ENCODE assay signal across 8 cellular contexts in the genomic region with DNA sequence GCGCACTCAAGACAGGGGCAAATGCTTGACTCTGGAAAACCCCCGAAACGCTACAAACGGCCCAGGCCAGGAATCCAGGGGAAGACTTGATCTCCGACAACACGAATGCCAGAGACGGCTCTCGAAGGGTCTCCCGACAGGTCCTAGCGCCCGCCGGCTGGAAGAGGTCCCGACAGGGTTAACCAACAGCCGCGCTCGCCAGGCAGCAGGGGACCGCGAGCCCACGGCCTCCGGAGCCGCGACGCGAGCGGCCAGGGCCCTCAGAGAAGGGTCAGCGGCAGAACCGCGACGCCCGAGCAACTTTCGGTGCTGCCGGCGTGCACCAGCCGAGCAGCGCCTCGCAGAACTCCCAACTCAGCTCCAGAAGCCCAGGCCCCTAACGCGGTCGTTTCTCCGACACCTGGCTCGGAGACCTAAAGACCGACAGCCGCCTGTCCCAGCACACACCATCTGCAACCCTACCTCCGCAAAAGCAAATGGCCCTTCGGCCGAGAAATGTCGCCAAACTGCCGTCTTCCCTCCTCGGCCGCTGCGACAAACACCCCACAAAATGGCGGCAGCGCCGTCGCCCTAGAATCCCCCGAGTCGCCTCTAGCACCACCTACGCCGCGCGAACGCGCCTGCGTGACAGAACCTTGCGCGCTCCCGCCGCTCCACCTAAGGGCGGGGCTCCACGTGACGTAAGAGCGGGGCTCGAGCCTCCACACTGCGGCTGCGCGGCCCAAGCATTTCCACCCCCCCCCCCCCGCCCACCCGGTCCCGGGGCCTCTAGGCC. TPM values are rescaled to one million over a fixed set of nuclear protein-coding genes. Genes with fewer than 3 reads are reported as not detected.
DNase-seq lines count a peak whose midpoint lies in the region; ATAC-seq and FAIRE-seq lines count a peak whose summit lies in the region.

A gene (minus strand): TSS at position 567 of the 775 bp plus-strand sequence. CDS start 3,634 bp downstream, outside the sequence.

- H3K27ac Mint-ChIP-seq in activated CD8-positive, alpha-beta memory T cell treated with anti-CD3 and anti-CD28 coated beads, Interleukin-2, amount 10 ng/mL, durations not matched to agents 7 days and 5 days, result peak within 1 kb of the TSS; percentile 97

- H3K4me1 Mint-ChIP-seq in activated CD8-positive, alpha-beta memory T cell treated with anti-CD3 and anti-CD28 coated beads, Interleukin-2, amount 10 ng/mL, durations not matched to agents 7 days and 5 days, result peaks cover 27% of the 10 kb centered on the region

- FAIRE-seq in HTR-8/SVneo (lab: Jason Lieb, UNC), result no peak

- H3K27me3 ChIP-seq in NT2/D1 (ENCODE audit: insufficient read depth, insufficient read length) (no peaks in the 10 kb centered on the region), endocrine pancreas (ENCODE audit: control insufficient read depth, insufficient read depth, low read length) (no peaks in the 10 kb centered on the region)

- H3K36me3 ChIP-seq in NT2/D1 (ENCODE audit: insufficient read depth, insufficient read length, low read length), result peaks cover 17% of the 10 kb centered on the region
- no peaks in the 10 kb centered on the region for H3K36me3 ChIP-seq in endocrine pancreas (ENCODE audit: control insufficient read depth, insufficient read depth, low read length)

- H3K4me3 Mint-ChIP-seq in activated CD8-positive, alpha-beta memory T cell treated with anti-CD3 and anti-CD28 coated beads, Interleukin-2, amount 10 ng/mL, durations not matched to agents 7 days and 5 days, result peak within 1 kb of the TSS; percentile 88

- H3K9ac ChIP-seq in NT2/D1 (ENCODE audit: insufficient read length, low read depth) (peak within 1 kb of the TSS; percentile 95), endocrine pancreas (ENCODE audit: control insufficient read depth, insufficient read depth, low read length) (peak within 1 kb of the TSS; percentile 99)

- H3K9me3 ChIP-seq in NT2/D1 (ENCODE audit: insufficient read depth, low read length), result no peaks in the 10 kb centered on the region; the same call in 1 of the 2 replicates
- no peaks in the 10 kb centered on the region for H3K9me3 ChIP-seq in endocrine pancreas (ENCODE audit: control insufficient read depth, low read length)

- no peaks in the 10 kb centered on the region for H3K9me3 Mint-ChIP-seq in activated CD8-positive, alpha-beta memory T cell treated with anti-CD3 and anti-CD28 coated beads, Interleukin-2, amount 10 ng/mL, durations not matched to agents 7 days and 5 days (ENCODE audit: low read depth)

- peak; percentile 79 for ATAC-seq in GM21381 (IDR thresholded peaks at IDR 0.05; ENCODE audit: unreplicated experiment)
- peak; percentile 91 for ATAC-seq in activated CD8-positive, alpha-beta memory T cell treated with anti-CD3 and anti-CD28 coated beads, Interleukin-2, amount 10 ng/mL, durations not matched to agents 7 days and 5 days

- peaks cover 16% of the 10 kb centered on the region for H3K36me3 Mint-ChIP-seq in activated CD8-positive, alpha-beta memory T cell treated with anti-CD3 and anti-CD28 coated beads, Interleukin-2, amount 10 ng/mL, durations not matched to agents 7 days and 5 days

- H3K4me3 ChIP-seq in NT2/D1 (ENCODE audit: insufficient read length, low read depth), result peak within 1 kb of the TSS; percentile 72
- peak within 1 kb of the TSS; percentile 100 for H3K4me3 ChIP-seq in endocrine pancreas (ENCODE audit: control insufficient read depth, insufficient read depth, low read length)

- CTCF ChIA-PET in activated CD8-positive, alpha-beta memory T cell treated with anti-CD3 and anti-CD28 coated beads, Interleukin-2, amount 10 ng/mL, durations not matched to agents 7 days and 5 days (lab: Charles Lee), result interaction anchor here (1.2 kb wide), 2 partner anchors 15 to 36 kb away, joined by 3 read pairs; no protein-coding TSS in a partner anchor

- H3K4me1 ChIP-seq in NT2/D1 (ENCODE audit: insufficient read depth, insufficient read length) (no peaks in the 10 kb centered on the region), endocrine pancreas (ENCODE audit: control insufficient read depth, insufficient read depth, low read length) (peaks cover 29% of the 10 kb centered on the region)

- DNase-seq in COR-L47 (lab: John Stamatoyannopoulos, UW), result peak; percentile 88
- peak; percentile 90 for DNase-seq in HTR-8/SVneo (ENCODE audit: insufficient read length, low spot score)
- DNase-seq in NT2/D1 (ENCODE audit: low read depth, low spot score), result peak; percentile 81
- DNase-seq in activated CD8-positive, alpha-beta memory T cell treated with anti-CD3 and anti-CD28 coated beads, Interleukin-2, amount 10 ng/mL, durations not matched to agents 7 days and 5 days, result peak; percentile 96
- DNase-seq in mesenteric fat pad (ENCODE audit: low spot score), result peak; percentile 98
- peak; percentile 93 for DNase-seq in stimulated activated CD8-positive, alpha-beta memory T cell treated with anti-CD3 and anti-CD28 coated beads, Interleukin-15, amount 100 ng/mL, for 1 hour (ENCODE audit: low read depth)

- peaks cover 4% of the 10 kb centered on the region for H3K27me3 Mint-ChIP-seq in activated CD8-positive, alpha-beta memory T cell treated with anti-CD3 and anti-CD28 coated beads, Interleukin-2, amount 10 ng/mL, durations not matched to agents 7 days and 5 days

RNA-seq across cellular contexts. Expression of the gene that starts here (rescaled TPM):
- total RNA-seq in activated CD8-positive, alpha-beta memory T cell treated with anti-CD3 and anti-CD28 coated beads, Interleukin-2, amount 10 ng/mL, durations not matched to agents 7 days and 5 days, result 10 to 100 TPM; 25.2 to 29.4 TPM
- 25.7 TPM for total RNA-seq in mesenteric fat pad

Comparison
In these comparisons a context has a peak if more than half of its experiments do, and no peak if none do; other contexts are left out.
1. Peak in every context shown above with its lines: DNase-seq, ATAC-seq and H3K4me3 ChIP-seq.